Comparison of ENCODE assay signal across 14 cellular contexts in the genomic region with DNA sequence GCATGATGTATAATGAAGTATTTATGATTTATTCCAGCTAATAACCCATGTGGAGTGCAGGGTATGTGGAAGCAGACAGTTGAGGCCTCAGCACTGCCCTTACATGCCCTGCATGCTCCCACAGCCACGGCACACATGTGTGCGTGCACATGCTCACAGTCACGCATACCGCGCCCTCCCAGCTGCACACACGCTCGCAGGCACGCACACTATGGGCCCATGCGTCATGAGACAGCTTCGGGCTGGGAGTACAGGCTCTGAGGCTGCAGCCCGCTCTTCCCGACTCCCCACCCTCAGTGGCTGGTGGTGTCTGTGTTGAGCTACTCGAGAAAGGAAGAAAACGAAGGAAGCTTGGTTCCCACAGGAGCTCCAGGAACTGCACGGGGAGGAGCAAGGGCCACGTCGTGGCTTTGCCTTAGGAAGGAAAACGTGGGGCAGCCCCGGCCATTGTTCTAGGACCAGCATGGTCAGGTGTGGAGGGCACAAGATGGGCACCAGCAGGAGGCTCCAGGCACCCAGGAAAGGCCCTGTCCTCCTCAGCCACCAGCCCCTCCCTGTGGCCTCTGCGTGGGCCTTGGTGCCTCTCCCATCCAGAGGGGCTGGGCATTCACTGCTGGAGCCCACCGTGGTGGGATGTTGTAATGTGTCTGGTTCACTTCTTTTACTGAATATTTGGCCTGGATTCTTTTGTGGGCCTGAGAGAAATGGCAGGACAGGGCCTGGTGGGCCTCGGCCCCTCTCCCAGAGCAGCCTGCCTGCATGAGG. TPM values are rescaled to one million over a fixed set of nuclear protein-coding genes. Genes with fewer than 3 reads are reported as not detected.
"Had no signal": no experiment of that assay in that cellular context is flagged by ENCODE, and none has a peak within 500 bp of the region (broad histone marks: within the 10 kb centered on the region; RNA-seq: fewer than 3 reads in every experiment).

No MANE protein-coding gene starts in this region.

- H3K9ac ChIP-seq: parathyroid adenoma had no signal

- H3K27ac ChIP-seq: dorsolateral prefrontal cortex, parathyroid adenoma, transverse colon, VCaP had no signal

- H3K79me2 ChIP-seq: parathyroid adenoma had no signal

- H3K4me1 ChIP-seq: parathyroid adenoma, transverse colon had no signal

- H3K4me3 ChIP-seq: dorsolateral prefrontal cortex, transverse colon had no signal

- ATAC-seq: activated CD4-positive, alpha-beta T cell treated with anti-CD3 and anti-CD28 coated beads for 36 hours; esophagus mucosa had no signal

- DNase-seq: activated CD4-positive, alpha-beta T cell treated with anti-CD3 and anti-CD28 coated beads for 36 hours; amygdala; dorsolateral prefrontal cortex; foreskin fibroblast; head of caudate nucleus; mesendoderm; small intestine; T-helper 9 cell; transverse colon had no signal

- H2AFZ ChIP-seq: parathyroid adenoma had no signal

- H3K27me3 ChIP-seq: dorsolateral prefrontal cortex, transverse colon had no signal

- FAIRE-seq: small intestine had no signal

- H3K9me3 ChIP-seq: transverse colon had no signal

RNA-seq across cellular contexts. Expression of a gene that starts 27.5 kb away (rescaled TPM):
- total RNA-seq: activated CD4-positive, alpha-beta T cell treated with anti-CD3 and anti-CD28 coated beads for 36 hours; activated T-helper 2 cell treated with anti-CD3 and anti-CD28 coated beads, Interferon-gamma antibody, Interleukin-2, Interleukin-4, amounts not matched to agents 10 μg/mL and 5 μg/mL and 100 μg/mL, durations not matched to agents 14 hours and 24 hours and 36 hours; esophagus mucosa; neural crest cell; transverse colon had no signal

RNA-seq across cellular contexts. Expression of a gene that starts 56.2 kb away (rescaled TPM):
- total RNA-seq: esophagus mucosa had no signal
